17 cellular contexts compared by ENCODE assay signal in the genomic region with DNA sequence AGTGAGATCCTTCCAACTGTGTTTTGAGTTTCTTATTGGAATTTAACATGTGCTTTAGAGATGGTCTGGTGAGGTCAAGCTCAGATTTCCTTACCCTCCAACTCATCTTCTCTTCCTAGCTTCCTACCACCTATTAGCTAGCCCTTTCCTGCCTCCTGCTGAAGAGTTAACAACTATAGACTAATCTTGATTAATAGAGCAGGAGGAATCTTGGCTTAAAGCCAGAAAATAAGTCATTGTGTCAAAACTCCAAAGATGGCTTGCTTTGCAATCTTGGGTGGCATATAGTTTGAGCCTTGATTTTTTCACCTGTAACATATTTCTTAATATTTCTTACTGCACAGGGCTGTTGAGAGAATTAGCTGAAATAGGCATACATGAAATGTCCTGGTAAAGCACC. TPM values are rescaled to one million over a fixed set of nuclear protein-coding genes. Genes with fewer than 3 reads are reported as not detected.
A peak's percentile ranks its signal among the peaks of the same experiment; 100 is the strongest.
DNase-seq lines count a peak whose midpoint lies in the region; TF ChIP-seq lines count a peak whose summit lies in the region.
"Had no signal": no experiment of that assay in that cellular context is flagged by ENCODE, and none has a peak within 500 bp of the region (broad histone marks: within the 10 kb centered on the region; RNA-seq: fewer than 3 reads in every experiment).

No MANE protein-coding gene starts in this region.

- H4K20me1 ChIP-seq in mammary epithelial cell (ENCODE audit: insufficient read depth, low read length), result no peaks in the 10 kb centered on the region

- H2AFZ ChIP-seq in mammary epithelial cell (ENCODE audit: low read depth, low read length), result no peak overlapping the region

- no peak overlapping the region for H3K9ac ChIP-seq in mammary epithelial cell (ENCODE audit: insufficient read depth, low read length)

- CTCF ChIA-PET in mammary epithelial cell (lab: Charles Lee; ENCODE audit: low non-redundant PET), result no interaction called here

- in situ Hi-C loops in mammary epithelial cell (cut with MboI; ENCODE audit: low sequenced_read_pairs in 2 of 2), result no loop called here

- H3K79me2 ChIP-seq in mammary epithelial cell (ENCODE audit: insufficient read depth, low read length), result no peaks in the 10 kb centered on the region

- no TSS peak for BruUV-seq in mammary epithelial cell (replicated peaks; lab: Mats Ljungman, UMichigan)

- dilution Hi-C loops in mammary epithelial cell (cut with HindIII; ENCODE audit: low sequenced_read_pairs), result no loop called here

- no peak for TF ChIP-seq CTCF in mammary epithelial cell (conservative IDR thresholded peaks at IDR 0.05 in 1 of 2, IDR thresholded peaks at IDR 0.05 in 1 of 2; ENCODE audit: extremely low read depth in 1 of 2, insufficient read depth in 1 of 2, low read depth in 1 of 2, low read length in 2 of 2)

- peaks cover 14% of the 10 kb centered on the region for H3K9me3 ChIP-seq in mammary epithelial cell (replicated peaks; ENCODE audit: insufficient read depth, low read length)

- no peak overlapping the region for H3K4me3 ChIP-seq in mammary epithelial cell (replicated peaks in 1 of 3; ENCODE audit: insufficient read depth in 1 of 3, low read depth in 2 of 3, low read length in 3 of 3)
- H3K4me3 ChIP-seq: A549, MG63 had no signal

- DNase-seq in NCI-H2171 treated with DMSO at 0.1 percent for 48 hours (lab: John Stamatoyannopoulos, UW), result peak; percentile 33
- DNase-seq in NCI-H2171 (lab: John Stamatoyannopoulos, UW), result no peak
- peak; percentile 47 for DNase-seq in M059J (ENCODE audit: low read depth)
- peak; percentile 41 for DNase-seq in mammary epithelial cell
- peak; percentile 55 for DNase-seq in kidney tubule cell (ENCODE audit: low spot score)
- DNase-seq in stimulated activated CD4-positive, alpha-beta T cell treated with anti-CD3 and anti-CD28 coated beads, Interleukin-4, amount 100 ng/mL, for 1 hour, result no peak
- no peak for DNase-seq in RPMI8226
- DNase-seq in activated naive CD4-positive, alpha-beta T cell treated with Interleukin-2 at 50 U/mL for 16 hours, result no peak
- DNase-seq: DMS79, GOT3, KG1, MG63, NCI-H2029 treated with DMSO at 0.1 percent for 48 hours, NCI-H774, T-cell had no signal

- H3K27me3 ChIP-seq in mammary epithelial cell (ENCODE audit: insufficient read depth, low read length), result no peaks in the 10 kb centered on the region
- H3K27me3 ChIP-seq: MG63 had no signal

- H3K27ac ChIP-seq in mammary epithelial cell (ENCODE audit: insufficient read depth, low read depth, low read length), result no peak overlapping the region

- no peaks in the 10 kb centered on the region for H3K36me3 ChIP-seq in mammary epithelial cell (ENCODE audit: insufficient read depth, low read length)
- H3K36me3 ChIP-seq: MG63 had no signal

- intact Hi-C loops in mammary epithelial cell (cut with micrococcal nuclease), result no loop called here

- peaks cover 10% of the 10 kb centered on the region for H3K4me1 ChIP-seq in mammary epithelial cell (ENCODE audit: insufficient read depth, low read length)
- H3K4me1 ChIP-seq: A549 had no signal

- no peak overlapping the region for H3K4me2 ChIP-seq in mammary epithelial cell (ENCODE audit: insufficient read depth, low read depth, low read length)
- H3K4me2 ChIP-seq: A549 had no signal

RNA-seq across cellular contexts. Expression of gene BCL2L10, which starts 27.3 kb away (rescaled TPM):
- total RNA-seq in M059J (2014; rRNA removed; shearing (Covaris generic)), result not detected in 2 replicates
- total RNA-seq in mammary epithelial cell, result 1 to 10 TPM in 1 of 2 donors, not detected in 1; 2.2 TPM
- 0.39 TPM for polyA plus RNA-seq in mammary epithelial cell
- 5.5 TPM for polyA minus RNA-seq in mammary epithelial cell
- total RNA-seq: SK-MEL-5 had no signal

Comparison
In these comparisons a context has a peak if more than half of its experiments do, and no peak if none do; other contexts are left out.
1. DNase-seq: peak in NCI-H2171 treated with DMSO at 0.1 percent for 48 hours (single experiment), M059J (single experiment), mammary epithelial cell (single experiment) and kidney tubule cell (single experiment); none in NCI-H2171 (single experiment), stimulated activated CD4-positive, alpha-beta T cell treated with anti-CD3 and anti-CD28 coated beads, Interleukin-4, amount 100 ng/mL, for 1 hour (single experiment), RPMI8226 (single experiment) and activated naive CD4-positive, alpha-beta T cell treated with Interleukin-2 at 50 U/mL for 16 hours (single experiment).